20 cellular contexts compared by ENCODE assay signal in genomic region chr6:21609881-21610329, GRCh38.
"Had no signal": no experiment of that assay in that cellular context is flagged by ENCODE, and none has a peak within 500 bp of the region (broad histone marks: within the 10 kb centered on the region; RNA-seq: fewer than 3 reads in every experiment).

No MANE protein-coding gene starts in this region.

- H3K27me3 Mint-ChIP-seq: brain had no signal

- H3K27me3 ChIP-seq: esophagus muscularis mucosa, suprapubic skin, upper lobe of left lung had no signal

- H3K4me3 ChIP-seq: coronary artery, esophagus muscularis mucosa, prostate gland, suprapubic skin, upper lobe of left lung had no signal

- H3K9me3 ChIP-seq: esophagus muscularis mucosa, prostate gland, suprapubic skin, upper lobe of left lung had no signal

- H3K4me3 Mint-ChIP-seq: activated naive CD8-positive, alpha-beta T cell treated with anti-CD3 and anti-CD28 coated beads, Interleukin-2, amount 10 ng/mL, durations not matched to agents 7 days and 5 days; activated T-helper 1 cell treated with anti-CD3 and anti-CD28 coated beads, Interleukin-12 subunit alpha, Interleukin-12 subunit beta, Interleukin-2, Interleukin-4 antibody, amounts not matched to agents 30 ng/mL and 10 ng/mL and 1 ng/mL, durations not matched to agents 14 hours and 24 hours and 36 hours; brain; central memory CD8-positive, alpha-beta T cell; nephron progenitor cell; T-helper 2 cell treated with Interferon-gamma antibody and Interleukin-4, amounts not matched to agents 5 μg/mL and 100 μg/mL, for 36 hours had no signal

- ATAC-seq: right cardiac atrium had no signal

- DNase-seq: activated CD4-positive, alpha-beta T cell treated with anti-CD3 and anti-CD28 coated beads, Interleukin-2, amount 50 U/mL, for 1 hour; activated CD8-positive, alpha-beta memory T cell treated with anti-CD3 and anti-CD28 coated beads for 24 hours; activated naive CD8-positive, alpha-beta T cell treated with anti-CD3 and anti-CD28 coated beads, Interleukin-2, amount 10 ng/mL, durations not matched to agents 7 days and 5 days; hypothalamus; kidney glomerular epithelial cell; nephron progenitor cell; small intestine; stimulated activated CD4-positive, alpha-beta T cell treated with anti-CD3 and anti-CD28 coated beads, Interleukin-4, amount 100 ng/mL, for 4 hours; stimulated activated CD8-positive, alpha-beta memory T cell treated with anti-CD3 and anti-CD28 coated beads, Interleukin-4, amount 100 ng/mL, for 48 hours; stimulated activated naive CD4-positive, alpha-beta T cell treated with Interleukin-2 at 50 U/mL for 16 hours had no signal

- H3K4me1 ChIP-seq: prostate gland, suprapubic skin, upper lobe of left lung had no signal

- FAIRE-seq: small intestine had no signal

- H3K4me1 Mint-ChIP-seq: activated naive CD8-positive, alpha-beta T cell treated with anti-CD3 and anti-CD28 coated beads, Interleukin-2, amount 10 ng/mL, durations not matched to agents 7 days and 5 days; central memory CD8-positive, alpha-beta T cell had no signal

- H3K27ac ChIP-seq: coronary artery, esophagus muscularis mucosa, prostate gland, suprapubic skin, upper lobe of left lung had no signal

- H3K36me3 Mint-ChIP-seq: activated naive CD8-positive, alpha-beta T cell treated with anti-CD3 and anti-CD28 coated beads, Interleukin-2, amount 10 ng/mL, durations not matched to agents 7 days and 5 days had no signal

- H3K27ac Mint-ChIP-seq: activated naive CD8-positive, alpha-beta T cell treated with anti-CD3 and anti-CD28 coated beads, Interleukin-2, amount 10 ng/mL, durations not matched to agents 7 days and 5 days; activated T-helper 1 cell treated with anti-CD3 and anti-CD28 coated beads, Interleukin-12 subunit alpha, Interleukin-12 subunit beta, Interleukin-2, Interleukin-4 antibody, amounts not matched to agents 30 ng/mL and 10 ng/mL and 1 ng/mL, durations not matched to agents 14 hours and 24 hours and 36 hours; brain; T-helper 2 cell treated with Interferon-gamma antibody and Interleukin-4, amounts not matched to agents 5 μg/mL and 100 μg/mL, for 36 hours had no signal

- H3K36me3 ChIP-seq: esophagus muscularis mucosa, prostate gland, suprapubic skin, upper lobe of left lung had no signal

- H3K9me3 Mint-ChIP-seq: activated naive CD8-positive, alpha-beta T cell treated with anti-CD3 and anti-CD28 coated beads, Interleukin-2, amount 10 ng/mL, durations not matched to agents 7 days and 5 days; activated T-helper 1 cell treated with anti-CD3 and anti-CD28 coated beads, Interleukin-12 subunit alpha, Interleukin-12 subunit beta, Interleukin-2, Interleukin-4 antibody, amounts not matched to agents 30 ng/mL and 10 ng/mL and 1 ng/mL, durations not matched to agents 14 hours and 24 hours and 36 hours; central memory CD8-positive, alpha-beta T cell; T-helper 2 cell treated with Interferon-gamma antibody and Interleukin-4, amounts not matched to agents 5 μg/mL and 100 μg/mL, for 36 hours had no signal
